In the genomic region with DNA sequence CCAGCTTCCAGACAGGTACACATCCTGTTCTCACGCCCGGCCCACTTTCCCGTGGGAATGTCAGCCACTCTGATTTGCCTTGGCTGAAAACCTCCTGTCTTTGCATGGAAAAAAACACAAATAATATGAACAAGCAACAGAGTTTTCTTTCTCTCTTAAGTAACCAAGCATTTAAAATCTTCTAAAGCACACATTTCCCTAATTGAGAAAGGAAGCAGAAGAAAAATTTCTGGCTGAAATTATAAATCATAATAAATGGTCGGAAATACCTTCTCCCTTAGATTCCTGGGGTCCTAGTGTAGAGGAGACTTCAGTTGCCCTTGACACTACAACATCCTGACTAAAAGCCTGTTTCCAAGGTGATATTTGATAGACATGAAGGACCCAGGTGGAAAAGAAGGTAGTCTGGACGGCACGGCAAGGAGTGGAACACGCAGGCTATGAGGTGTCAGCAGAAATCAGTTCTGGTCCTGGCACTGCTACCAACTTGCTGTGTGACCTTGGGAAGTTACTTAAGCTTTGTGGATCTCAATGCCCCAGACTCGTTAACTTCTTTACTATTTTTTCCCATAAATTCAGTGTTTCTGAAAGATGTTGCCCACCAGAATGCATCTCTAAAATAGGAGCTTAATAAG, we compare ENCODE assay signal across 8 cellular contexts.
DNase-seq lines count a peak whose midpoint lies in the region; ATAC-seq and TF ChIP-seq lines count a peak whose summit lies in the region.

No MANE protein-coding gene starts in this region.

- H3K9me3 Mint-ChIP-seq in activated naive CD8-positive, alpha-beta T cell treated with anti-CD3 and anti-CD28 coated beads, Interleukin-2, amount 50 U/mL, for 24 hours = no peaks in the 10 kb centered on the region
- peaks cover 10% of the 10 kb centered on the region for H3K9me3 Mint-ChIP-seq in nephron progenitor cell

- H3K36me3 Mint-ChIP-seq in activated naive CD8-positive, alpha-beta T cell treated with anti-CD3 and anti-CD28 coated beads, Interleukin-2, amount 50 U/mL, for 24 hours (ENCODE audit: low read depth) = no peaks in the 10 kb centered on the region
- H3K36me3 Mint-ChIP-seq in nephron progenitor cell (ENCODE audit: low read depth) = no peaks in the 10 kb centered on the region

- no peak for ATAC-seq in activated naive CD8-positive, alpha-beta T cell treated with anti-CD3 and anti-CD28 coated beads, Interleukin-2, amount 50 U/mL, for 24 hours

- peak overlapping the region; percentile 47 for H3K27ac ChIP-seq in C4-2B

- TF ChIP-seq CTCF in C4-2B (conservative IDR thresholded peaks at IDR 0.05) (peak; percentile 38), nephron progenitor cell (IDR thresholded peaks at IDR 0.05) (no peak)

- peaks cover 7% of the 10 kb centered on the region for H3K27me3 Mint-ChIP-seq in activated naive CD8-positive, alpha-beta T cell treated with anti-CD3 and anti-CD28 coated beads, Interleukin-2, amount 50 U/mL, for 24 hours
- peaks cover 11% of the 10 kb centered on the region for H3K27me3 Mint-ChIP-seq in nephron progenitor cell (ENCODE audit: low read depth, poor library complexity)

- H3K4me3 Mint-ChIP-seq in activated naive CD8-positive, alpha-beta T cell treated with anti-CD3 and anti-CD28 coated beads, Interleukin-2, amount 50 U/mL, for 24 hours = peak overlapping the region; percentile 40
- H3K4me3 Mint-ChIP-seq in nephron progenitor cell = peak overlapping the region; percentile 75

- H3K4me3 ChIP-seq in GM08714 (ENCODE audit: low read length) = peak overlapping the region; percentile 65; the same call in 1 of the 2 replicates

- peaks cover 32% of the 10 kb centered on the region for H3K4me1 Mint-ChIP-seq in activated naive CD8-positive, alpha-beta T cell treated with anti-CD3 and anti-CD28 coated beads, Interleukin-2, amount 50 U/mL, for 24 hours
- H3K4me1 Mint-ChIP-seq in nephron progenitor cell = peaks cover 8% of the 10 kb centered on the region

- peak overlapping the region; percentile 55 for H3K27ac Mint-ChIP-seq in activated naive CD8-positive, alpha-beta T cell treated with anti-CD3 and anti-CD28 coated beads, Interleukin-2, amount 50 U/mL, for 24 hours
- H3K27ac Mint-ChIP-seq in nephron progenitor cell = no peak overlapping the region

- DNase-seq in activated naive CD8-positive, alpha-beta T cell treated with anti-CD3 and anti-CD28 coated beads, Interleukin-2, amount 50 U/mL, for 24 hours = no peak
- DNase-seq in nephron progenitor cell = no peak
- DNase-seq in HUDEP-2 (lab: John Stamatoyannopoulos, UW; ENCODE audit: unreplicated experiment in 76 of 76) = no peak
- DNase-seq in dedifferentiated amniotic fluid mesenchymal stem cell (ENCODE audit: extremely low spot score) = no peak
- DNase-seq in GM03348 (ENCODE audit: low spot score) = no peak
- DNase-seq in stimulated activated CD4-positive, alpha-beta T cell treated with anti-CD3 and anti-CD28 coated beads, Interleukin-4, amount 100 ng/mL, for 1 hour = no peak
